In genomic region chr17:58387834-58388233, GRCh38 we compare ENCODE assay signal across 1 cellular context.
A peak's percentile ranks its signal among the peaks of the same experiment; 100 is the strongest.
TF ChIP-seq lines count a peak whose summit lies in the region.

No MANE protein-coding gene starts in this region.

TF ChIP-seq in HEK293, 187 proteins besides CTCF, POLR2A, EP300 and RAD21 (continued from another document):
- TF ChIP-seq ZNF776 (tag by site-specific recombination; IDR thresholded peaks at IDR 0.05; ENCODE audit: borderline replicate concordance), result no peak
- peak; percentile 98 for TF ChIP-seq KLF1 (tag by site-specific recombination; IDR thresholded peaks at IDR 0.05)
- TF ChIP-seq ZBTB20 (tag by site-specific recombination; IDR thresholded peaks at IDR 0.05), result peak; percentile 35; the same call in 1 of the 2 replicates
- TF ChIP-seq FEZF1 (tag by site-specific recombination; IDR thresholded peaks at IDR 0.05), result peak; percentile 82
